9 cellular contexts compared by ENCODE assay signal in genomic region chr17:74961657-74962360, GRCh38. TPM values are rescaled to one million over a fixed set of nuclear protein-coding genes. Genes with fewer than 3 reads are reported as not detected.
DNase-seq lines count a peak whose midpoint lies in the region; FAIRE-seq and TF ChIP-seq lines count a peak whose summit lies in the region.
"Had no signal": no experiment of that assay in that cellular context is flagged by ENCODE, and none has a peak within 500 bp of the region (broad histone marks: within the 10 kb centered on the region; RNA-seq: fewer than 3 reads in every experiment).

No MANE protein-coding gene starts in this region.

- H3K27me3 Mint-ChIP-seq in nephron progenitor cell (ENCODE audit: low read depth, poor library complexity), result peaks cover 54% of the 10 kb centered on the region
- H3K27me3 Mint-ChIP-seq: activated naive CD4-positive, alpha-beta T cell treated with anti-CD3 and anti-CD28 coated beads, Interleukin-2, amount 50 U/mL, for 24 hours had no signal

- no peaks in the 10 kb centered on the region for H3K9me3 ChIP-seq in fibroblast of lung (ENCODE audit: control insufficient read depth, insufficient read depth, low read depth, low read length)

- no peak overlapping the region for H3K9ac ChIP-seq in fibroblast of lung (ENCODE audit: insufficient read depth, low read length)

- no peak overlapping the region for H3K4me3 ChIP-seq in fibroblast of lung (replicated peaks in 1 of 4; ENCODE audit: control extremely low read depth in 1 of 4, insufficient read depth in 1 of 4, low read depth in 3 of 4, low read length in 4 of 4)

- no peaks in the 10 kb centered on the region for H3K36me3 ChIP-seq in fibroblast of lung (ENCODE audit: control insufficient read depth, insufficient read depth, low read length)

- H3K36me3 Mint-ChIP-seq in nephron progenitor cell (ENCODE audit: low read depth), result no peaks in the 10 kb centered on the region
- H3K36me3 Mint-ChIP-seq: activated naive CD4-positive, alpha-beta T cell treated with anti-CD3 and anti-CD28 coated beads, Interleukin-2, amount 50 U/mL, for 24 hours had no signal

- no peak overlapping the region for H3K27ac ChIP-seq in fibroblast of lung (ENCODE audit: insufficient read depth, low read length)

- no peak overlapping the region for H3K4me2 ChIP-seq in fibroblast of lung (ENCODE audit: extremely low read depth, insufficient read depth, low read length)

- H2AFZ ChIP-seq in fibroblast of lung (ENCODE audit: low read length), result no peak overlapping the region

- no peaks in the 10 kb centered on the region for H3K79me2 ChIP-seq in fibroblast of lung (ENCODE audit: control insufficient read depth, insufficient read depth, low read length)

- H3K4me3 Mint-ChIP-seq in nephron progenitor cell, result no peak overlapping the region
- H3K4me3 Mint-ChIP-seq: activated naive CD4-positive, alpha-beta T cell treated with anti-CD3 and anti-CD28 coated beads, Interleukin-2, amount 50 U/mL, for 24 hours had no signal

- H3K27me3 ChIP-seq in fibroblast of lung (ENCODE audit: control insufficient read depth, insufficient read depth, low read length), result no peaks in the 10 kb centered on the region

- no peak overlapping the region for H3K27ac Mint-ChIP-seq in nephron progenitor cell
- H3K27ac Mint-ChIP-seq: activated naive CD4-positive, alpha-beta T cell treated with anti-CD3 and anti-CD28 coated beads, Interleukin-2, amount 50 U/mL, for 24 hours had no signal

- peaks cover 14% of the 10 kb centered on the region for H3K4me1 Mint-ChIP-seq in nephron progenitor cell

- H3K4me1 ChIP-seq in fibroblast of lung (ENCODE audit: control insufficient read depth, extremely low read depth, insufficient read depth, low read length), result no peaks in the 10 kb centered on the region

- FAIRE-seq in RCC 7860 (lab: Jason Lieb, UNC), result peak; percentile 27

- no peaks in the 10 kb centered on the region for H3K9me3 Mint-ChIP-seq in nephron progenitor cell
- H3K9me3 Mint-ChIP-seq: activated naive CD4-positive, alpha-beta T cell treated with anti-CD3 and anti-CD28 coated beads, Interleukin-2, amount 50 U/mL, for 24 hours had no signal

- no peaks in the 10 kb centered on the region for H4K20me1 ChIP-seq in fibroblast of lung (ENCODE audit: control insufficient read depth, extremely low read depth, insufficient read depth, low read length)

- TF ChIP-seq CTCF in LNCAP (IDR thresholded peaks at IDR 0.05), result peak; percentile 75
- TF ChIP-seq CTCF in fibroblast of lung (conservative IDR thresholded peaks at IDR 0.05 in 1 of 2, IDR thresholded peaks at IDR 0.05 in 1 of 2; ENCODE audit: low read depth in 1 of 2, low read length in 2 of 2), result peak; percentile 64 to 68
- TF ChIP-seq CTCF in nephron progenitor cell (IDR thresholded peaks at IDR 0.05), result peak; percentile 69

- DNase-seq in DMS153 treated with DMSO at 0.1 percent for 48 hours (lab: John Stamatoyannopoulos, UW; ENCODE audit: unreplicated experiment) (peak; percentile 55), RCC 7860 (ENCODE audit: low spot score) (peak; percentile 66), fibroblast of lung (ENCODE audit: low read depth in 2 of 2) (peak; percentile 70 to 85), nephron progenitor cell (peak; percentile 95), cortex of kidney (lab: John Stamatoyannopoulos, UW) (no peak)
- DNase-seq in activated T-cell treated with anti-CD3 and anti-CD28 coated beads, Interleukin-2, amount 50 U/mL, for 48 hours, result peak; percentile 90
- DNase-seq in stimulated activated naive CD4-positive, alpha-beta T cell (lab: John Stamatoyannopoulos, UW), result peak; percentile 47 to 88 (median 76)

RNA-seq across cellular contexts. Expression of gene HID1, which starts 10.8 kb away (rescaled TPM):
- total RNA-seq in fibroblast of lung, result under 0.01 and 0.17 TPM in 2 replicates
- polyA plus RNA-seq in fibroblast of lung, result 0.23 and 0.27 TPM in 2 replicates
- 0.12 and 0.28 TPM in 2 replicates for polyA plus RNA-seq in fibroblast of lung (2012)
- 1.7 TPM in 1 of 2 replicates, not detected in the other for polyA minus RNA-seq in fibroblast of lung (ENCODE audit: low replicate concordance)

RNA-seq across cellular contexts. Expression of gene CDR2L, which starts 25.6 kb away (rescaled TPM):
- total RNA-seq in fibroblast of lung, result 6.7 and 12.2 TPM in 2 replicates
- polyA plus RNA-seq in fibroblast of lung, result 8.5 and 9.7 TPM in 2 replicates
- polyA plus RNA-seq in fibroblast of lung (2012), result 15.6 and 18.4 TPM in 2 replicates
- polyA minus RNA-seq in fibroblast of lung (ENCODE audit: low replicate concordance), result 16.5 and 17.2 TPM in 2 replicates

RNA-seq across cellular contexts. Expression of gene OTOP3, which starts 26.1 kb away (rescaled TPM):
- total RNA-seq in fibroblast of lung, result not detected in 2 replicates
- polyA plus RNA-seq in fibroblast of lung, result not detected in 2 replicates
- not detected in 2 replicates for polyA plus RNA-seq in fibroblast of lung (2012)
- polyA minus RNA-seq in fibroblast of lung (ENCODE audit: low replicate concordance), result not detected in 2 replicates

RNA-seq across cellular contexts. Expression of gene OTOP2, which starts 37.7 kb away (rescaled TPM):
- total RNA-seq in fibroblast of lung, result not detected in 2 replicates
- polyA plus RNA-seq in fibroblast of lung, result not detected in 2 replicates
- not detected in 2 replicates for polyA plus RNA-seq in fibroblast of lung (2012)
- polyA minus RNA-seq in fibroblast of lung (ENCODE audit: low replicate concordance), result not detected in 2 replicates

RNA-seq across cellular contexts. Expression of gene USH1G, which starts 38.8 kb away (rescaled TPM):
- total RNA-seq in fibroblast of lung, result under 0.01 TPM in 1 of 2 replicates, not detected in the other
- not detected in 2 replicates for polyA plus RNA-seq in fibroblast of lung
- not detected in 2 replicates for polyA plus RNA-seq in fibroblast of lung (2012)
- not detected in 2 replicates for polyA minus RNA-seq in fibroblast of lung (ENCODE audit: low replicate concordance)
